In the genomic region with DNA sequence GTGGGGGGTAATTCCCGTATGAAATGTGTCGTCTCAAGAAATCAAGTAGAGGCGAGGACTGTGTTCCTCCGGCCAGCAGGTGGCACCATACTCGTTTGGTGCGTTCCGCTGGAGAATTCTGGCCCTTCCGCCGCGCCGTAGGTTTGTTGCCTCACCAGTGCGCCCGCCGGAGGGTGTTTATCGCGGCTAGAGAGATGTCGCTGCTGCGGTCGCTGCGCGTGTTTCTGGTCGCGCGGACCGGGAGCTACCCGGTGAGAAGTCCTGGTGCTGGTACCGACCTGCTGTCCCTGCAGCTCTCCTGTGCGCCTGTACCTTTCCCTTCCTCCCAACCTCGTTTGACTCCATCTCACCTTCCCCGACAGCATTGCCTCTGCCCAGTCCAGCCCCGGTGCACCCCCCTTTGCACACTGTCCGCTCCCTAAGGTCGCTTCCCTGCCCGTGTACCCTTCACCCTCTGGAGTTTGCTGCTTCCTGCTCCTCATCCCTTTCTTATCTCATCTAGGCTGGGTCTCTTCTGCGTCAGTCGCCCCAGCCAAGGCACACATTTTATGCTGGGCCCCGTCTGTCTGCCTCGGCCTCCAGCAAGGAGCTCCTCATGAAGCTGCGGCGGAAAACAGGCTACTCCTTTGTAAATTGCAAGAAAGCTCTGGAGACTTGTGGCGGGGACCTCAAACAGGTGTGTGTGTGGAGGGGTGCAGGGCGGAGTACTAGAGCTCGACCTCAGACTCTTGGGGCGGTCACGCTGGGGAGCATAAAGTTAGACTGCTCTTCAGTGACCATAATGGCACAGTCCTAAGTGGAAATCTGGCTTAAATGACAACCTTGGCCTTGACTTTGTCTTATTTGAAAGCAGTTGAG, we compare ENCODE assay signal across 9 cellular contexts. TPM values are rescaled to one million over a fixed set of nuclear protein-coding genes. Genes with fewer than 3 reads are reported as not detected.
DNase-seq lines count a peak whose midpoint lies in the region; ATAC-seq, FAIRE-seq and TF ChIP-seq lines count a peak whose summit lies in the region.
"Had no signal": no experiment of that assay in that cellular context is flagged by ENCODE, and none has a peak within 500 bp of the region (broad histone marks: within the 10 kb centered on the region; RNA-seq: fewer than 3 reads in every experiment).

Gene TSFM, plus strand, starts transcription at position 180 of the 858 bp plus-strand sequence. Its CDS starts 15 bp downstream, at position 195.

- H3K79me2 ChIP-seq in keratinocyte (ENCODE audit: control insufficient read depth, insufficient read depth, low read length) = peaks cover 16% of the 10 kb centered on the region

- peak within 1 kb of the TSS; percentile 80 to 100 (median 99) for H3K4me3 ChIP-seq in keratinocyte (ENCODE audit: control insufficient read depth in 2 of 3, extremely low read depth in 1 of 3, insufficient read depth in 2 of 3, low read depth in 1 of 3, low read length in 3 of 3)

- H3K27ac ChIP-seq in keratinocyte (ENCODE audit: control insufficient read depth, insufficient read depth, low read length) = peak within 1 kb of the TSS; percentile 75

- no peaks in the 10 kb centered on the region for H4K20me1 ChIP-seq in keratinocyte (ENCODE audit: control insufficient read depth, extremely low read depth, insufficient read depth, low read length)

- FAIRE-seq in keratinocyte (lab: Jason Lieb, UNC) = peak; percentile 29
- FAIRE-seq: islet of Langerhans had no signal

- H3K9ac ChIP-seq in keratinocyte (ENCODE audit: control insufficient read depth, extremely low read depth, insufficient read depth, low read length) = peak within 1 kb of the TSS; percentile 86

- TF ChIP-seq CTCF in keratinocyte (optimal IDR thresholded peaks at IDR 0.05 in 1 of 3, IDR thresholded peaks at IDR 0.05 in 1 of 3, conservative IDR thresholded peaks at IDR 0.05 in 1 of 3; ENCODE audit: extremely low read depth in 1 of 3, insufficient read depth in 2 of 3, low read length in 3 of 3) = peak; percentile 92 to 99 (median 97)

- no peaks in the 10 kb centered on the region for H3K27me3 Mint-ChIP-seq in central memory CD8-positive, alpha-beta T cell

- H3K9me3 Mint-ChIP-seq in central memory CD8-positive, alpha-beta T cell = no peaks in the 10 kb centered on the region

- no peaks in the 10 kb centered on the region for H3K9me1 ChIP-seq in keratinocyte (ENCODE audit: control insufficient read depth, extremely low read depth, insufficient read depth, low read length)

- H3K36me3 Mint-ChIP-seq in central memory CD8-positive, alpha-beta T cell (ENCODE audit: insufficient read depth) = peaks cover 26% of the 10 kb centered on the region

- peak within 1 kb of the TSS; percentile 78 for H2AFZ ChIP-seq in keratinocyte (ENCODE audit: control insufficient read depth, low read length)

- DNase-seq in AG20443 (ENCODE audit: low spot score) (peak; percentile 90), NCI-H345 (lab: John Stamatoyannopoulos, UW) (peak; percentile 95), keratinocyte (ENCODE audit: low read depth, low spot score) (no peak)
- peak; percentile 97 for DNase-seq in activated CD4-positive, CD25-positive, alpha-beta regulatory T cell treated with anti-CD3 and anti-CD28 coated beads, Interleukin-2, amount 50 U/mL, for 16 hours (ENCODE audit: low read depth, low spot score)
- peak; percentile 92 to 96 for DNase-seq in central memory CD8-positive, alpha-beta T cell (ENCODE audit: low spot score in 2 of 2)
- DNase-seq in stimulated activated CD4-positive, alpha-beta T cell treated with anti-CD3 and anti-CD28 coated beads, Interleukin-15, amount 100 ng/mL, for 24 hours = peak; percentile 99

- ATAC-seq in GM19023 (IDR thresholded peaks at IDR 0.05; ENCODE audit: unreplicated experiment) (peak; percentile 90), HG03280 (IDR thresholded peaks at IDR 0.05; ENCODE audit: unreplicated experiment) (peak; percentile 86)
- peak; percentile 77 for ATAC-seq in central memory CD8-positive, alpha-beta T cell (replicated peaks; ENCODE audit: extremely low read depth, poor library complexity, severe bottlenecking)

- peak within 1 kb of the TSS; percentile 96 for H3K4me3 Mint-ChIP-seq in central memory CD8-positive, alpha-beta T cell

- dilution Hi-C loops in keratinocyte (cut with MboI; ENCODE audit: extremely low pct_ligation_motif_present, low sequenced_read_pairs) = no loop called here

- peak within 1 kb of the TSS; percentile 97 for H3K27ac Mint-ChIP-seq in central memory CD8-positive, alpha-beta T cell (ENCODE audit: low read depth)

- peaks cover 8% of the 10 kb centered on the region for H3K4me1 ChIP-seq in keratinocyte (ENCODE audit: control insufficient read depth, extremely low read depth, insufficient read depth, low read length)

- peak within 1 kb of the TSS; percentile 97 for H3K4me2 ChIP-seq in keratinocyte (ENCODE audit: control insufficient read depth, extremely low read depth, insufficient read depth, low read depth, low read length)

- no peaks in the 10 kb centered on the region for H3K27me3 ChIP-seq in keratinocyte (ENCODE audit: control insufficient read depth, extremely low read depth, insufficient read depth, low read length)

- H3K9me3 ChIP-seq in keratinocyte (ENCODE audit: control insufficient read depth, low read depth, low read length) = no peaks in the 10 kb centered on the region

- peaks cover 10 to 14% of the 10 kb centered on the region in 2 experiments for H3K36me3 ChIP-seq in keratinocyte (ENCODE audit: control insufficient read depth in 2 of 2, extremely low read depth in 1 of 2, insufficient read depth in 2 of 2, low read length in 2 of 2)

- H3K4me1 Mint-ChIP-seq in central memory CD8-positive, alpha-beta T cell = peaks cover 22% of the 10 kb centered on the region

RNA-seq across cellular contexts. Expression of gene TSFM, which starts in this region (rescaled TPM):
- 20.4 to 30.5 TPM (median 21.0 TPM) in 3 replicates for polyA plus RNA-seq in keratinocyte
- 21.3 TPM for polyA plus RNA-seq in keratinocyte (2011; ENCODE audit: low read depth)
- 12.9 and 16.0 TPM in 2 replicates for polyA plus RNA-seq in keratinocyte (2011; cell fraction: cytosol; rRNA removed)
- 19.2 and 21.7 TPM in 2 replicates for polyA plus RNA-seq in keratinocyte (2011; cell fraction: nucleus; rRNA removed)
- 26.7 and 28.8 TPM in 2 replicates for polyA plus RNA-seq in keratinocyte (2012; ENCODE audit: low replicate concordance)
- 4.7 to 7.1 TPM (median 5.6 TPM) in 3 replicates for polyA minus RNA-seq in keratinocyte
- 11.1 TPM for polyA minus RNA-seq in keratinocyte (2011; cell fraction: cytosol; rRNA and poly(A)+ RNA removed)
- polyA minus RNA-seq in keratinocyte (2011; cell fraction: nucleus; rRNA and poly(A)+ RNA removed) = 4.6 and 4.7 TPM in 2 replicates
